Comparison of ENCODE assay signal across 22 cellular contexts in the genomic region with DNA sequence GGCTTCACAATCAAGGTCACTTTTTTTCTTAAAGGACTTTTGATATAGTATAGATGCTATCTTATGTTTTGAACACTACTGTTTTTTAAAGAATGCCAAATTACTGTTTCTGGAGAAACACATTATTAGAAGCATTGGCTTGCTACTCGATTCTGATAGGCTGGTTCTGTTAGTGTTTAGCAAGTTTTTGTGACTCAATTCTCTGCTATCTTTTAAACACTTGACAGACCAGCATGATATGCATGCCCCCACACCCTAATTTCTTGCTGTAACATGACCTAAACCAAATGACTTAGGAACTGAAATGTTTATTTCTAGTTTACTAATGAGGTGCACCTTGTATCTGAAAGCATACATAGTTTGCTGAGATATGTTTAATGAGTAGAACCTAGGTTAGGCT. TPM values are rescaled to one million over a fixed set of nuclear protein-coding genes. Genes with fewer than 3 reads are reported as not detected.
A peak's percentile ranks its signal among the peaks of the same experiment; 100 is the strongest.
DNase-seq lines count a peak whose midpoint lies in the region; ATAC-seq, FAIRE-seq and TF ChIP-seq lines count a peak whose summit lies in the region.
"Had no signal": no experiment of that assay in that cellular context is flagged by ENCODE, and none has a peak within 500 bp of the region (broad histone marks: within the 10 kb centered on the region; RNA-seq: fewer than 3 reads in every experiment).

No MANE protein-coding gene starts in this region.

- H4K20me1 ChIP-seq in smooth muscle cell (ENCODE audit: low read depth) (no peaks in the 10 kb centered on the region), GM23338 (replicated peaks; ENCODE audit: insufficient read depth) (no peaks in the 10 kb centered on the region)
- H4K20me1 ChIP-seq: BLaER1 had no signal

- H3K27ac Mint-ChIP-seq in GM23338 = no peak overlapping the region
- H3K27ac Mint-ChIP-seq: activated CD8-positive, alpha-beta T cell treated with anti-CD3 and anti-CD28 coated beads, Interleukin-2, amount 10 ng/mL, durations not matched to agents 7 days and 5 days; activated naive CD4-positive, alpha-beta T cell treated with anti-CD3 and anti-CD28 coated beads for 36 hours; stimulated activated naive CD8-positive, alpha-beta T cell treated with anti-CD3 and anti-CD28 coated beads, Interleukin-15, amount 100 ng/mL, for 72 hours; type B pancreatic cell had no signal

- H3F3A ChIP-seq in smooth muscle cell (ENCODE audit: low read depth) (no peaks in the 10 kb centered on the region), GM23338 (replicated peaks; ENCODE audit: low read depth) (no peaks in the 10 kb centered on the region)

- H3K27me3 Mint-ChIP-seq in GM23338 (ENCODE audit: insufficient read depth, low read depth, poor library complexity) = peaks cover 4% of the 10 kb centered on the region
- H3K27me3 Mint-ChIP-seq: stimulated activated naive CD8-positive, alpha-beta T cell treated with anti-CD3 and anti-CD28 coated beads, Interleukin-15, amount 100 ng/mL, for 72 hours; type B pancreatic cell had no signal

- H3K4me2 ChIP-seq in smooth muscle cell (no peak overlapping the region), GM23338 (no peak overlapping the region)
- H3K4me2 ChIP-seq: BLaER1 had no signal

- no peaks in the 10 kb centered on the region for H3K9me2 ChIP-seq in GM23338 (ENCODE audit: insufficient read depth)

- no peaks in the 10 kb centered on the region for H3K79me2 ChIP-seq in smooth muscle cell (ENCODE audit: low read depth)
- H3K79me2 ChIP-seq in GM23338 (replicated peaks; ENCODE audit: insufficient read depth) = no peaks in the 10 kb centered on the region

- H3K9ac ChIP-seq in smooth muscle cell (ENCODE audit: low read depth) = no peak overlapping the region
- H3K9ac ChIP-seq: BLaER1 had no signal

- peak; percentile 16 for FAIRE-seq in GM12891 (lab: Jason Lieb, UNC)
- FAIRE-seq: H1 had no signal

- no peak for TF ChIP-seq CTCF in RWPE2 (IDR thresholded peaks at IDR 0.05; ENCODE audit: poor library complexity, severe bottlenecking)
- no peak for TF ChIP-seq CTCF in smooth muscle cell (IDR thresholded peaks at IDR 0.05; ENCODE audit: borderline replicate concordance, insufficient read depth, poor library complexity, severe bottlenecking)
- TF ChIP-seq CTCF in GM23338 (conservative IDR thresholded peaks at IDR 0.05; ENCODE audit: low read depth in 2 of 2) = no peak

- H3K27me3 ChIP-seq in RWPE2 (ENCODE audit: insufficient read depth, poor library complexity, severe bottlenecking) = no peaks in the 10 kb centered on the region
- no peaks in the 10 kb centered on the region for H3K27me3 ChIP-seq in smooth muscle cell (ENCODE audit: low read depth)
- no peaks in the 10 kb centered on the region for H3K27me3 ChIP-seq in GM23338 (ENCODE audit: insufficient read depth)
- H3K27me3 ChIP-seq: BLaER1 had no signal

- peaks cover 18% of the 10 kb centered on the region for H3K4me1 Mint-ChIP-seq in GM23338

- WGBS in smooth muscle cell (ENCODE audit: low lambda C conversion rate) = 50% methylated on average over 1 of the region's 1 CpG

- ATAC-seq in RWPE2 (ENCODE audit: low read depth) = peak; percentile 68
- no peak for ATAC-seq in GM23338
- no peak for ATAC-seq in HG02763 (IDR thresholded peaks at IDR 0.05; ENCODE audit: unreplicated experiment)
- ATAC-seq: activated CD8-positive, alpha-beta T cell treated with anti-CD3 and anti-CD28 coated beads, Interleukin-2, amount 10 ng/mL, durations not matched to agents 7 days and 5 days; stimulated activated naive CD8-positive, alpha-beta T cell treated with anti-CD3 and anti-CD28 coated beads, Interleukin-15, amount 100 ng/mL, for 72 hours had no signal

- H3K4me3 ChIP-seq in RWPE2 (ENCODE audit: severe bottlenecking) = no peak overlapping the region
- H3K4me3 ChIP-seq in smooth muscle cell = no peak overlapping the region
- H3K4me3 ChIP-seq in GM23338 = no peak overlapping the region
- H3K4me3 ChIP-seq: BLaER1 had no signal

- H3K36me3 Mint-ChIP-seq in GM23338 (ENCODE audit: low read depth) = no peaks in the 10 kb centered on the region
- H3K36me3 Mint-ChIP-seq: immature natural killer cell, type B pancreatic cell had no signal

- H3K36me3 ChIP-seq in RWPE2 (ENCODE audit: low read depth) (peaks cover 22% of the 10 kb centered on the region), smooth muscle cell (ENCODE audit: low read depth) (no peaks in the 10 kb centered on the region), GM23338 (ENCODE audit: insufficient read depth) (no peaks in the 10 kb centered on the region)
- H3K36me3 ChIP-seq: BLaER1 had no signal

- H3K27ac ChIP-seq in RWPE2 (ENCODE audit: poor library complexity, severe bottlenecking) (peak overlapping the region; percentile 99), smooth muscle cell (ENCODE audit: low read depth) (peak overlapping the region; percentile 3), GM23338 (ENCODE audit: low read depth) (no peak overlapping the region)
- H3K27ac ChIP-seq: BLaER1 had no signal

- peaks cover 64% of the 10 kb centered on the region for H3K4me1 ChIP-seq in RWPE2 (ENCODE audit: insufficient read depth, poor library complexity, severe bottlenecking)
- H3K4me1 ChIP-seq in smooth muscle cell (ENCODE audit: low read depth) = no peaks in the 10 kb centered on the region
- no peaks in the 10 kb centered on the region for H3K4me1 ChIP-seq in GM23338 (ENCODE audit: insufficient read depth)
- H3K4me1 ChIP-seq: BLaER1 had no signal

- no peak for TF ChIP-seq POLR2A in GM12891 (IDR thresholded peaks at IDR 0.05; ENCODE audit: low read depth, low read length)

- no peak for DNase-seq in GM12891 (ENCODE audit: insufficient read length, low spot score)
- DNase-seq in RWPE2 (ENCODE audit: low spot score) = no peak
- peak; percentile 16 for DNase-seq in fibroblast of gingiva (ENCODE audit: low read depth)
- DNase-seq in smooth muscle cell (lab: John Stamatoyannopoulos, UW; ENCODE audit: unreplicated experiment) = no peak
- no peak for DNase-seq in GM23338 (ENCODE audit: low spot score)
- no peak for DNase-seq in SIG-M5 (lab: John Stamatoyannopoulos, UW)
- DNase-seq: activated CD8-positive, alpha-beta T cell treated with anti-CD3 and anti-CD28 coated beads, Interleukin-2, amount 10 ng/mL, durations not matched to agents 7 days and 5 days; activated naive CD4-positive, alpha-beta T cell treated with anti-CD3 and anti-CD28 coated beads for 36 hours; activated T-cell treated with anti-CD3 and anti-CD28 coated beads, Interleukin-2, amount 50 U/mL, for 1 hour; aorta; effector CD8-positive, alpha-beta T cell; GDM1; immature natural killer cell; NCI-H2081 treated with DMSO at 0.1 percent for 48 hours; NK-92 treated with Interleukin-12 subunit alpha and Interleukin-12 subunit beta, amount 100 ng/mL, for 24 hours; stimulated activated CD4-positive, alpha-beta T cell treated with anti-CD3 and anti-CD28 coated beads, Interleukin-4, amount 100 ng/mL, for 4 hours; stimulated activated naive CD8-positive, alpha-beta T cell treated with anti-CD3 and anti-CD28 coated beads, Interleukin-15, amount 100 ng/mL, for 72 hours; T1000 had no signal

- H3K9me3 ChIP-seq in RWPE2 (ENCODE audit: severe bottlenecking) = no peaks in the 10 kb centered on the region
- no peaks in the 10 kb centered on the region for H3K9me3 ChIP-seq in smooth muscle cell (replicated peaks; ENCODE audit: low read depth)
- H3K9me3 ChIP-seq: BLaER1 had no signal

- H2AFZ ChIP-seq in smooth muscle cell (ENCODE audit: low read depth) (no peak overlapping the region), GM23338 (no peak overlapping the region)

- no peaks in the 10 kb centered on the region for H3K9me3 Mint-ChIP-seq in GM23338
- H3K9me3 Mint-ChIP-seq: activated naive CD4-positive, alpha-beta T cell treated with anti-CD3 and anti-CD28 coated beads for 36 hours; immature natural killer cell; stimulated activated naive CD8-positive, alpha-beta T cell treated with anti-CD3 and anti-CD28 coated beads, Interleukin-15, amount 100 ng/mL, for 72 hours; type B pancreatic cell had no signal

- no peak overlapping the region for H3K4me3 Mint-ChIP-seq in GM23338
- H3K4me3 Mint-ChIP-seq: activated CD8-positive, alpha-beta T cell treated with anti-CD3 and anti-CD28 coated beads, Interleukin-2, amount 10 ng/mL, durations not matched to agents 7 days and 5 days; activated naive CD4-positive, alpha-beta T cell treated with anti-CD3 and anti-CD28 coated beads for 36 hours; immature natural killer cell; stimulated activated naive CD8-positive, alpha-beta T cell treated with anti-CD3 and anti-CD28 coated beads, Interleukin-15, amount 100 ng/mL, for 72 hours; type B pancreatic cell had no signal

TF ChIP-seq in GM12891, 5 proteins besides CTCF, POLR2A, EP300 and RAD21:
- TF ChIP-seq PAX5 (IDR thresholded peaks at IDR 0.05; ENCODE audit: insufficient read depth, low read length, severe bottlenecking) (no peak), POU2F2 (IDR thresholded peaks at IDR 0.05; ENCODE audit: low read depth, low read length) (no peak), TAF1 (IDR thresholded peaks at IDR 0.05; ENCODE audit: low read depth, low read length) (no peak), POLR2AphosphoS5 (IDR thresholded peaks at IDR 0.05; ENCODE audit: low read depth, low read length) (no peak), SPI1 (IDR thresholded peaks at IDR 0.05; ENCODE audit: low read depth, low read length) (no peak)

TF ChIP-seq in GM23338, 12 proteins besides CTCF, POLR2A, EP300 and RAD21 (continues in another document):
- TF ChIP-seq ZNF114 (CRISPR knock-in tag; IDR thresholded peaks at IDR 0.05) (no peak), EZH2phosphoT487 (IDR thresholded peaks at IDR 0.05; ENCODE audit: unreplicated experiment) (no peak), POLR2AphosphoS5 (IDR thresholded peaks at IDR 0.05; ENCODE audit: low read depth) (no peak), JUNB (IDR thresholded peaks at IDR 0.05; ENCODE audit: unreplicated experiment) (no peak)

RNA-seq across cellular contexts. Expression of a gene that starts 5.5 kb away (rescaled TPM):
- 0.13 TPM for polyA plus RNA-seq in GM12891 (2012; ENCODE audit: low read depth, missing spikeins)
- 0.31 and 1.7 TPM in 2 replicates for total RNA-seq in smooth muscle cell
- polyA plus RNA-seq in smooth muscle cell (1.7 and 3.1 TPM in 2 replicates), GM23338 (2016; fragmentation: Nextera tagmentation; extraction: Ambion mirVana) (1.7 TPM in 2 replicates)
- 2.1 and 4.6 TPM in 2 replicates for total RNA-seq in GM23338 (2014; rRNA removed; shearing (Covaris generic))
